In genomic region chr17:11935734-11936406, GRCh38 we compare ENCODE assay signal across 9 cellular contexts.
DNase-seq lines count a peak whose midpoint lies in the region; ATAC-seq, FAIRE-seq and TF ChIP-seq lines count a peak whose summit lies in the region.
"Had no signal": no experiment of that assay in that cellular context is flagged by ENCODE, and none has a peak within 500 bp of the region (broad histone marks: within the 10 kb centered on the region; RNA-seq: fewer than 3 reads in every experiment).

No MANE protein-coding gene starts in this region.

- CTCF ChIA-PET in PC-3 (lab: Charles Lee) = interaction anchor here (0.6 kb wide), 1 partner anchor 679 kb away, joined by 3 read pairs; no protein-coding TSS in a partner anchor
- CTCF ChIA-PET in H1 (lab: Charles Lee; ENCODE audit: partially characterized antibody) = interaction anchor here (0.6 to 5.7 kb wide), 60 partner anchors 10 to 1199 kb away, joined by 3 to 62 read pairs (median 4); no protein-coding TSS in a partner anchor
- CTCF ChIA-PET in CD8-positive, alpha-beta T cell (lab: Charles Lee) = no interaction called here

- ATAC-seq in PC-3 = no peak
- ATAC-seq in naive B cell (ENCODE audit: low read depth in 2 of 2) = no peak
- no peak for ATAC-seq in CD8-positive, alpha-beta T cell
- no peak for ATAC-seq in HG02571 (IDR thresholded peaks at IDR 0.05; ENCODE audit: unreplicated experiment)

- WGBS in H1 (ENCODE audit: extremely low coverage in 1 of 2, insufficient coverage in 1 of 2, insufficient read length in 1 of 2, insufficient replicate concordance in 2 of 2, low coverage in 1 of 2, low lambda C conversion rate in 2 of 2, missing lambda C conversion rate in 1 of 2), 2 experiments = 53% methylated on average over 14 of the region's 14 CpGs; no CpG with 5 or more reads in 1 of the 2 experiments

- peak; percentile 97 to 98 for TF ChIP-seq RAD21 in H1 (IDR thresholded peaks at IDR 0.05 in 1 of 2, conservative IDR thresholded peaks at IDR 0.05 in 1 of 2; ENCODE audit: low read depth in 2 of 2, low read length in 2 of 2)

- no peaks in the 10 kb centered on the region for H3K4me1 ChIP-seq in PC-3 (ENCODE audit: insufficient read depth, low read length)
- no peaks in the 10 kb centered on the region for H3K4me1 ChIP-seq in H1 (replicated peaks in 1 of 4; ENCODE audit: control insufficient read depth in 3 of 4, insufficient read depth in 4 of 4, low read length in 3 of 4)
- H3K4me1 ChIP-seq in CD8-positive, alpha-beta T cell (ENCODE audit: insufficient read depth, low read length) = no peaks in the 10 kb centered on the region

- H2BK120ac ChIP-seq in H1 (replicated peaks; ENCODE audit: low read depth, low read length) = no peak overlapping the region

- H4K91ac ChIP-seq in H1 (replicated peaks; ENCODE audit: insufficient read length, low read length) = no peak overlapping the region

- no peak overlapping the region for H2BK12ac ChIP-seq in H1 (ENCODE audit: low read depth, low read length)

- no peak overlapping the region for H3K23ac ChIP-seq in H1 (ENCODE audit: insufficient read length)

- no peak for TF ChIP-seq POLR2A in H54 (IDR thresholded peaks at IDR 0.05; ENCODE audit: low read depth, low read length)
- no peak for TF ChIP-seq POLR2A in H1 (IDR thresholded peaks at IDR 0.05; ENCODE audit: control extremely low read depth in 1 of 2, low read depth in 2 of 2, low read length in 2 of 2)

- H3K4me1 Mint-ChIP-seq in CD14-positive monocyte = no peaks in the 10 kb centered on the region
- no peaks in the 10 kb centered on the region for H3K4me1 Mint-ChIP-seq in naive B cell
- H3K4me1 Mint-ChIP-seq in CD8-positive, alpha-beta T cell (ENCODE audit: low read depth) = no peaks in the 10 kb centered on the region

- H3K18ac ChIP-seq in H1 (ENCODE audit: extremely low read depth, low read length) = no peak overlapping the region

- no peak overlapping the region for H3K4me2 ChIP-seq in PC-3 (ENCODE audit: low read length)
- no peak overlapping the region for H3K4me2 ChIP-seq in H1 (ENCODE audit: insufficient read depth in 1 of 2, low read depth in 2 of 2, low read length in 2 of 2)

- no peak overlapping the region for H4K5ac ChIP-seq in H1 (ENCODE audit: insufficient read length, low read depth, low read length)

- peak; percentile 78 for TF ChIP-seq CTCF in CD14-positive monocyte (IDR thresholded peaks at IDR 0.05)
- TF ChIP-seq CTCF in PC-3 (conservative IDR thresholded peaks at IDR 0.05; ENCODE audit: low read depth, low read length) = peak; percentile 99
- TF ChIP-seq CTCF in H1 (IDR thresholded peaks at IDR 0.05; ENCODE audit: control extremely low read depth in 1 of 3, insufficient read depth in 1 of 3, low read depth in 1 of 3, low read length in 3 of 3) = peak; percentile 61 to 92 (median 83)
- no peak for TF ChIP-seq CTCF in CD8-positive, alpha-beta T cell (IDR thresholded peaks at IDR 0.05)

- no peaks in the 10 kb centered on the region for H3F3A ChIP-seq in PC-3 (ENCODE audit: low read length, unreplicated experiment)

- H3K56ac ChIP-seq in H1 (replicated peaks; ENCODE audit: insufficient read length, low read depth, low read length) = no peak overlapping the region

- peaks cover 0 to 2% (median 1%) of the 10 kb centered on the region in 3 donors for H3K27me3 Mint-ChIP-seq in CD14-positive monocyte (ENCODE audit: low read depth in 3 of 3)
- H3K27me3 Mint-ChIP-seq in naive B cell = peaks cover 4 to 15% (median 5%) of the 10 kb centered on the region in 3 donors
- peaks cover 6% of the 10 kb centered on the region for H3K27me3 Mint-ChIP-seq in CD8-positive, alpha-beta T cell (ENCODE audit: low read depth)

- H3K36me3 Mint-ChIP-seq in CD14-positive monocyte (no peaks in the 10 kb centered on the region), naive B cell (no peaks in the 10 kb centered on the region)
- H3K36me3 Mint-ChIP-seq in CD8-positive, alpha-beta T cell = no peaks in the 10 kb centered on the region

- H2BK5ac ChIP-seq in H1 (ENCODE audit: low read depth, low read length) = no peak overlapping the region

- no peak overlapping the region for H2AK5ac ChIP-seq in H1 (ENCODE audit: low read depth, low read length)

- no peaks in the 10 kb centered on the region for H3K9me2 ChIP-seq in PC-3 (replicated peaks; ENCODE audit: low read length)

- H3K9me3 Mint-ChIP-seq in CD14-positive monocyte (peaks cover 0 to 3% (median 0%) of the 10 kb centered on the region in 7 donors), naive B cell (peaks cover 0 to 1% (median 0%) of the 10 kb centered on the region in 7 donors)
- H3K9me3 Mint-ChIP-seq in CD8-positive, alpha-beta T cell = no peaks in the 10 kb centered on the region

- no peaks in the 10 kb centered on the region for H3K79me1 ChIP-seq in H1 (ENCODE audit: low read depth, low read length)

- no peak for TF ChIP-seq EP300 in H1 (IDR thresholded peaks at IDR 0.05; ENCODE audit: borderline replicate concordance in 1 of 2, low read depth in 2 of 2, low read length in 2 of 2)

- BruUV-seq in PC-3 (replicated peaks; lab: Mats Ljungman, UMichigan) = no TSS peak

- peaks cover 3% of the 10 kb centered on the region; the same call in 1 of the 2 replicates for H3K23me2 ChIP-seq in H1 (ENCODE audit: low read depth, low read length)

- H2AFZ ChIP-seq in PC-3 (ENCODE audit: low read length) = no peak overlapping the region
- 0 out of 2 replicates have a peak overlapping the region, but pooled peaks have one; percentile 56 for H2AFZ ChIP-seq in H1 (ENCODE audit: low read length)

- intact Hi-C loops in CD14-positive monocyte (cut with micrococcal nuclease) (no loop called here), PC-3 (cut with micrococcal nuclease) (loop anchor here (2.0 kb wide), 1 partner anchor 1059 kb away; no protein-coding TSS in a partner anchor)
- intact Hi-C loops in CD8-positive, alpha-beta T cell (cut with DNase I, micrococcal nuclease) = no loop called here

- H3K27ac Mint-ChIP-seq in CD14-positive monocyte (no peak overlapping the region), naive B cell (no peak overlapping the region)
- H3K27ac Mint-ChIP-seq in CD8-positive, alpha-beta T cell = no peak overlapping the region

- peaks cover 32% of the 10 kb centered on the region for H3K27me3 ChIP-seq in PC-3 (ENCODE audit: low read length)
- no peaks in the 10 kb centered on the region for H3K27me3 ChIP-seq in H1 (replicated peaks in 1 of 4; ENCODE audit: control insufficient read depth in 3 of 4, extremely low read depth in 1 of 4, insufficient read depth in 3 of 4, low read length in 3 of 4)
- peaks cover 2% of the 10 kb centered on the region for H3K27me3 ChIP-seq in CD8-positive, alpha-beta T cell (ENCODE audit: insufficient read depth, low read length)

- no peak overlapping the region for H3K14ac ChIP-seq in H1 (ENCODE audit: insufficient read length)

- H3K4ac ChIP-seq in H1 (replicated peaks; ENCODE audit: insufficient read length, low read depth, low read length) = no peak overlapping the region

- H3K27ac ChIP-seq in PC-3 (ENCODE audit: low read length) (no peak overlapping the region), H1 (ENCODE audit: low read depth, low read length) (no peak overlapping the region)
- no peak overlapping the region for H3K27ac ChIP-seq in CD8-positive, alpha-beta T cell (ENCODE audit: low read depth, low read length)
- H3K27ac ChIP-seq: skin epidermis had no signal

- H3K36me3 ChIP-seq in PC-3 (ENCODE audit: low read depth, low read length) = no peaks in the 10 kb centered on the region
- no peaks in the 10 kb centered on the region for H3K36me3 ChIP-seq in H1 (ENCODE audit: control insufficient read depth in 2 of 4, insufficient read depth in 4 of 4, low read length in 3 of 4)
- H3K36me3 ChIP-seq in CD8-positive, alpha-beta T cell (ENCODE audit: insufficient read depth, low read length) = no peaks in the 10 kb centered on the region

- H3K4me3 Mint-ChIP-seq in CD14-positive monocyte = no peak overlapping the region
- no peak overlapping the region for H3K4me3 Mint-ChIP-seq in naive B cell
- no peak overlapping the region for H3K4me3 Mint-ChIP-seq in CD8-positive, alpha-beta T cell

- H3K9ac ChIP-seq in PC-3 (ENCODE audit: low read length) (no peak overlapping the region), H1 (replicated peaks in 1 of 4; ENCODE audit: extremely low read depth in 1 of 4, low read depth in 3 of 4, low read length in 3 of 4) (no peak overlapping the region)

- DNase-seq in CD14-positive monocyte (ENCODE audit: low spot score) (no peak), H54 (ENCODE audit: insufficient read length, low spot score) (peak; percentile 33), PC-3 (peak; percentile 92), H1 (ENCODE audit: low read depth in 1 of 2, low spot score in 2 of 2) (peak; percentile 36 to 89), naive B cell (peak; percentile 5), cerebellum (ENCODE audit: low spot score) (no peak)
- DNase-seq in CD8-positive, alpha-beta T cell = no peak

- FAIRE-seq in H54 (lab: Jason Lieb, UNC) (peak; percentile 83), H1 (lab: Jason Lieb, UNC) (peak; percentile 84)

- H2BK15ac ChIP-seq in H1 (ENCODE audit: low read length) = no peak overlapping the region

- no peak overlapping the region for H2BK20ac ChIP-seq in H1 (ENCODE audit: low read length)

- POLR2A ChIA-PET in PC-3 (lab: Charles Lee; ENCODE audit: unreplicated experiment) = no interaction called here
- POLR2A ChIA-PET in H1 (lab: Charles Lee; ENCODE audit: partially characterized antibody) = interaction anchor here (1.2 kb wide), 1 partner anchor 62 kb away, joined by 4 read pairs; the partner anchor contains the start of gene ZNF18
- POLR2A ChIA-PET in CD8-positive, alpha-beta T cell (lab: Charles Lee) = no interaction called here

- H4K8ac ChIP-seq in H1 (ENCODE audit: extremely low read depth, insufficient read depth, low read length) = no peak overlapping the region

- no peaks in the 10 kb centered on the region for H3K9me3 ChIP-seq in PC-3 (ENCODE audit: low read length)
- no peaks in the 10 kb centered on the region; a peak in 1 of 4 replicates for H3K9me3 ChIP-seq in H1 (ENCODE audit: insufficient read depth in 2 of 2, low read depth in 1 of 2, low read length in 1 of 2)
- no peaks in the 10 kb centered on the region for H3K9me3 ChIP-seq in CD8-positive, alpha-beta T cell (ENCODE audit: low read length)

- no peak overlapping the region for H3K4me3 ChIP-seq in PC-3 (ENCODE audit: low read length)
- H3K4me3 ChIP-seq in H1 (ENCODE audit: extremely low read depth in 1 of 4, insufficient read depth in 2 of 4, low read depth in 3 of 4, low read length in 4 of 4) = no peak overlapping the region
- no peak overlapping the region for H3K4me3 ChIP-seq in CD8-positive, alpha-beta T cell (ENCODE audit: low read depth, low read length)
- H3K4me3 ChIP-seq: skin epidermis had no signal

- no peaks in the 10 kb centered on the region for H4K20me1 ChIP-seq in PC-3 (ENCODE audit: low read length)
- H4K20me1 ChIP-seq in H1 (replicated peaks in 1 of 2; ENCODE audit: control insufficient read depth in 1 of 2, insufficient read depth in 2 of 2, low read length in 2 of 2) = no peaks in the 10 kb centered on the region

- H3K79me2 ChIP-seq in PC-3 (ENCODE audit: low read length) (no peaks in the 10 kb centered on the region), H1 (ENCODE audit: control insufficient read depth in 1 of 2, insufficient read depth in 2 of 2, low read length in 2 of 2) (no peaks in the 10 kb centered on the region)

TF ChIP-seq in H1, 55 proteins besides CTCF, POLR2A, EP300 and RAD21 (continues in another document):
- TF ChIP-seq YY1 (IDR thresholded peaks at IDR 0.05; ENCODE audit: low read depth, low read length) = no peak

Comparison
In these comparisons a context has a peak if more than half of its experiments do, and no peak if none do; other contexts are left out.
1. DNase-seq: peak in H54 (single experiment), PC-3 (single experiment), H1 (2 of 2) and naive B cell (single experiment); none in CD14-positive monocyte (single experiment), CD8-positive, alpha-beta T cell (0 of 7) and cerebellum (single experiment).